1 cellular context compared by ENCODE assay signal in the genomic region with DNA sequence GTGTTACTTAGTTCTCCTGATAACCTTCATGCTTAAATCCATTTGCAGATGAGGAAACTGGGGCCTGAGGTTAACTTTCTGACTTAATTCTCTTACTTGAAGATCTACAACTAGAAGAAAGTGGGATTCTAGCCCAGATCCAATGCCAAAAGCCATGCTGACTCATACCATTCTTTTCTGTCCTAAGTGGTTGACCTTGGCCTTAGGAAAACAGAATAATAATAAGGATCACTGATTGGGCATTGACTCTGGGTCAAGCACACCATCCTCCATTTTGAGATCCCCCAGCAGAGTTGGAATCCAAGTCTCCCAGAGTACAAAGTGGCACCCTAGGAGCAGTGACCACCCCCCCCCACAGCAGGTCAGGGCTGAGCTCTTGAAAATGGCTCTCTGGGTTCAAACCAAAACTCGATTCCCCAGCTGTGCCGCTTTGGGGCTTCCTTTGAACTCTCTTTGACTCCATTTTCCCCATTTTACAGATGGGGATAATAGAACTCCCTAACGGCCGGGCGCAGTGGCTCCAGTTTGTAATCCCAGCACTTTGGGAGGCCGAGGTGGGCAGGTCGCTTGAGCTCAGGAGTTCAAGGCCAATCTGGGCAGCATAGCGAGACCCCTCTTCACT.
TF ChIP-seq lines count a peak whose summit lies in the region.

No MANE protein-coding gene starts in this region.

TF ChIP-seq in HepG2, 621 proteins besides CTCF, POLR2A, EP300 and RAD21 (continued from another document and continues in another):
- TF ChIP-seq, protein P1, sequence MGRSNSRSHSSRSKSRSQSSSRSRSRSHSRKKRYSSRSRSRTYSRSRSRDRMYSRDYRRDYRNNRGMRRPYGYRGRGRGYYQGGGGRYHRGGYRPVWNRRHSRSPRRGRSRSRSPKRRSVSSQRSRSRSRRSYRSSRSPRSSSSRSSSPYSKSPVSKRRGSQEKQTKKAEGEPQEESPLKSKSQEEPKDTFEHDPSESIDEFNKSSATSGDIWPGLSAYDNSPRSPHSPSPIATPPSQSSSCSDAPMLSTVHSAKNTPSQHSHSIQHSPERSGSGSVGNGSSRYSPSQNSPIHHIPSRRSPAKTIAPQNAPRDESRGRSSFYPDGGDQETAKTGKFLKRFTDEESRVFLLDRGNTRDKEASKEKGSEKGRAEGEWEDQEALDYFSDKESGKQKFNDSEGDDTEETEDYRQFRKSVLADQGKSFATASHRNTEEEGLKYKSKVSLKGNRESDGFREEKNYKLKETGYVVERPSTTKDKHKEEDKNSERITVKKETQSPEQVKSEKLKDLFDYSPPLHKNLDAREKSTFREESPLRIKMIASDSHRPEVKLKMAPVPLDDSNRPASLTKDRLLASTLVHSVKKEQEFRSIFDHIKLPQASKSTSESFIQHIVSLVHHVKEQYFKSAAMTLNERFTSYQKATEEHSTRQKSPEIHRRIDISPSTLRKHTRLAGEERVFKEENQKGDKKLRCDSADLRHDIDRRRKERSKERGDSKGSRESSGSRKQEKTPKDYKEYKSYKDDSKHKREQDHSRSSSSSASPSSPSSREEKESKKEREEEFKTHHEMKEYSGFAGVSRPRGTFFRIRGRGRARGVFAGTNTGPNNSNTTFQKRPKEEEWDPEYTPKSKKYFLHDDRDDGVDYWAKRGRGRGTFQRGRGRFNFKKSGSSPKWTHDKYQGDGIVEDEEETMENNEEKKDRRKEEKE (IDR thresholded peaks at IDR 0.05), result no peak
- TF ChIP-seq, protein P2, sequence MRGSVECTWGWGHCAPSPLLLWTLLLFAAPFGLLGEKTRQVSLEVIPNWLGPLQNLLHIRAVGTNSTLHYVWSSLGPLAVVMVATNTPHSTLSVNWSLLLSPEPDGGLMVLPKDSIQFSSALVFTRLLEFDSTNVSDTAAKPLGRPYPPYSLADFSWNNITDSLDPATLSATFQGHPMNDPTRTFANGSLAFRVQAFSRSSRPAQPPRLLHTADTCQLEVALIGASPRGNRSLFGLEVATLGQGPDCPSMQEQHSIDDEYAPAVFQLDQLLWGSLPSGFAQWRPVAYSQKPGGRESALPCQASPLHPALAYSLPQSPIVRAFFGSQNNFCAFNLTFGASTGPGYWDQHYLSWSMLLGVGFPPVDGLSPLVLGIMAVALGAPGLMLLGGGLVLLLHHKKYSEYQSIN (CRISPR knock-in tag; IDR thresholded peaks at IDR 0.05; ENCODE audit: borderline replicate concordance), result no peak
- TF ChIP-seq, protein P3, sequence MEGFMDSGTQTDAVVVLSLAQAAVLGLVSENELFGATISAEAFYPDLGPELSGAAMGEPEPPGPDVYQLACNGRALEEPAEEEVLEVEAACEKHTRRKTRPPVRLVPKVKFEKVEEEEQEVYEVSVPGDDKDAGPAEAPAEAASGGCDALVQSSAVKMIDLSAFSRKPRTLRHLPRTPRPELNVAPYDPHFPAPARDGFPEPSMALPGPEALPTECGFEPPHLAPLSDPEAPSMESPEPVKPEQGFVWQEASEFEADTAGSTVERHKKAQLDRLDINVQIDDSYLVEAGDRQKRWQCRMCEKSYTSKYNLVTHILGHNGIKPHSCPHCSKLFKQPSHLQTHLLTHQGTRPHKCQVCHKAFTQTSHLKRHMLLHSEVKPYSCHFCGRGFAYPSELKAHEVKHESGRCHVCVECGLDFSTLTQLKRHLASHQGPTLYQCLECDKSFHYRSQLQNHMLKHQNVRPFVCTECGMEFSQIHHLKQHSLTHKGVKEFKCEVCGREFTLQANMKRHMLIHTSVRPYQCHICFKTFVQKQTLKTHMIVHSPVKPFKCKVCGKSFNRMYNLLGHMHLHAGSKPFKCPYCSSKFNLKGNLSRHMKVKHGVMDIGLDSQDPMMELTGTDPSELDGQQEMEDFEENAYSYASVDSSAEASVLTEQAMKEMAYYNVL (CRISPR knock-in tag; IDR thresholded peaks at IDR 0.05; ENCODE audit: borderline replicate concordance), result no peak
- TF ChIP-seq ZNF296 (CRISPR knock-in tag; conservative IDR thresholded peaks at IDR 0.05) (no peak), NR1H2 (CRISPR knock-in tag; IDR thresholded peaks at IDR 0.05; ENCODE audit: borderline replicate concordance, low read depth) (no peak), SIX1 (CRISPR knock-in tag; IDR thresholded peaks at IDR 0.05; ENCODE audit: borderline replicate concordance) (no peak), CHD2 (IDR thresholded peaks at IDR 0.05; ENCODE audit: low read depth, low read length) (no peak), KLF15 (CRISPR knock-in tag; IDR thresholded peaks at IDR 0.05; ENCODE audit: borderline replicate concordance) (no peak), ZNF333 (CRISPR knock-in tag; IDR thresholded peaks at IDR 0.05; ENCODE audit: borderline replicate concordance) (no peak), NFRKB (IDR thresholded peaks at IDR 0.05) (no peak), ZNF879 (CRISPR knock-in tag; IDR thresholded peaks at IDR 0.05) (no peak), SOX13 (IDR thresholded peaks at IDR 0.05) (no peak), SOX13 (CRISPR knock-in tag; conservative IDR thresholded peaks at IDR 0.05 in 1 of 2, IDR thresholded peaks at IDR 0.05 in 1 of 2) (peak in 1 of 2 experiments; percentile 78; a peak in 2 of 4 replicates), RBFOX2 (IDR thresholded peaks at IDR 0.05; ENCODE audit: low read depth, low read length) (no peak), SPEN (CRISPR knock-in tag; IDR thresholded peaks at IDR 0.05; ENCODE audit: low read depth) (no peak), CBX2 (IDR thresholded peaks at IDR 0.05; ENCODE audit: low read depth, low read length) (no peak), CBX2 (CRISPR knock-in tag; IDR thresholded peaks at IDR 0.05; ENCODE audit: low read depth) (no peak), ARNTL (CRISPR knock-in tag; IDR thresholded peaks at IDR 0.05) (no peak), ZNF20 (CRISPR knock-in tag; IDR thresholded peaks at IDR 0.05) (no peak), ZNF317 (CRISPR knock-in tag; IDR thresholded peaks at IDR 0.05) (no peak), RFX5 (IDR thresholded peaks at IDR 0.05; ENCODE audit: low read depth, low read length) (no peak), NONO (IDR thresholded peaks at IDR 0.05) (no peak), NONO (CRISPR knock-in tag; conservative IDR thresholded peaks at IDR 0.05) (no peak), FOSL2 (CRISPR knock-in tag; IDR thresholded peaks at IDR 0.05) (peak; percentile 76), ZMYM3 (CRISPR knock-in tag; IDR thresholded peaks at IDR 0.05) (0 out of 2 replicates have a peak, but pooled peaks have one; percentile 50), NAIF1 (CRISPR knock-in tag; IDR thresholded peaks at IDR 0.05; ENCODE audit: borderline replicate concordance) (no peak), YY1 (IDR thresholded peaks at IDR 0.05; ENCODE audit: insufficient read depth, insufficient replicate concordance, low read depth, low read length) (peak; percentile 15), ZKSCAN5 (CRISPR knock-in tag; IDR thresholded peaks at IDR 0.05) (no peak), ZNF598 (CRISPR knock-in tag; IDR thresholded peaks at IDR 0.05; ENCODE audit: borderline replicate concordance) (no peak; the same call in 1 of the 2 replicates)
- TF ChIP-seq, protein P4, sequence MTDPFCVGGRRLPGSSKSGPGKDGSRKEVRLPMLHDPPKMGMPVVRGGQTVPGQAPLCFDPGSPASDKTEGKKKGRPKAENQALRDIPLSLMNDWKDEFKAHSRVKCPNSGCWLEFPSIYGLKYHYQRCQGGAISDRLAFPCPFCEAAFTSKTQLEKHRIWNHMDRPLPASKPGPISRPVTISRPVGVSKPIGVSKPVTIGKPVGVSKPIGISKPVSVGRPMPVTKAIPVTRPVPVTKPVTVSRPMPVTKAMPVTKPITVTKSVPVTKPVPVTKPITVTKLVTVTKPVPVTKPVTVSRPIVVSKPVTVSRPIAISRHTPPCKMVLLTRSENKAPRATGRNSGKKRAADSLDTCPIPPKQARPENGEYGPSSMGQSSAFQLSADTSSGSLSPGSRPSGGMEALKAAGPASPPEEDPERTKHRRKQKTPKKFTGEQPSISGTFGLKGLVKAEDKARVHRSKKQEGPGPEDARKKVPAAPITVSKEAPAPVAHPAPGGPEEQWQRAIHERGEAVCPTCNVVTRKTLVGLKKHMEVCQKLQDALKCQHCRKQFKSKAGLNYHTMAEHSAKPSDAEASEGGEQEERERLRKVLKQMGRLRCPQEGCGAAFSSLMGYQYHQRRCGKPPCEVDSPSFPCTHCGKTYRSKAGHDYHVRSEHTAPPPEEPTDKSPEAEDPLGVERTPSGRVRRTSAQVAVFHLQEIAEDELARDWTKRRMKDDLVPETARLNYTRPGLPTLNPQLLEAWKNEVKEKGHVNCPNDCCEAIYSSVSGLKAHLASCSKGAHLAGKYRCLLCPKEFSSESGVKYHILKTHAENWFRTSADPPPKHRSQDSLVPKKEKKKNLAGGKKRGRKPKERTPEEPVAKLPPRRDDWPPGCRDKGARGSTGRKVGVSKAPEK (CRISPR knock-in tag; IDR thresholded peaks at IDR 0.05; ENCODE audit: borderline replicate concordance), result no peak
- TF ChIP-seq, protein P5, sequence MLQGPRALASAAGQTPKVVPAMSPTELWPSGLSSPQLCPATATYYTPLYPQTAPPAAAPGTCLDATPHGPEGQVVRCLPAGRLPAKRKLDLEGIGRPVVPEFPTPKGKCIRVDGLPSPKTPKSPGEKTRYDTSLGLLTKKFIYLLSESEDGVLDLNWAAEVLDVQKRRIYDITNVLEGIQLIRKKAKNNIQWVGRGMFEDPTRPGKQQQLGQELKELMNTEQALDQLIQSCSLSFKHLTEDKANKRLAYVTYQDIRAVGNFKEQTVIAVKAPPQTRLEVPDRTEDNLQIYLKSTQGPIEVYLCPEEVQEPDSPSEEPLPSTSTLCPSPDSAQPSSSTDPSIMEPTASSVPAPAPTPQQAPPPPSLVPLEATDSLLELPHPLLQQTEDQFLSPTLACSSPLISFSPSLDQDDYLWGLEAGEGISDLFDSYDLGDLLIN (CRISPR knock-in tag; IDR thresholded peaks at IDR 0.05; ENCODE audit: borderline replicate concordance), result no peak
- TF ChIP-seq, protein P6, sequence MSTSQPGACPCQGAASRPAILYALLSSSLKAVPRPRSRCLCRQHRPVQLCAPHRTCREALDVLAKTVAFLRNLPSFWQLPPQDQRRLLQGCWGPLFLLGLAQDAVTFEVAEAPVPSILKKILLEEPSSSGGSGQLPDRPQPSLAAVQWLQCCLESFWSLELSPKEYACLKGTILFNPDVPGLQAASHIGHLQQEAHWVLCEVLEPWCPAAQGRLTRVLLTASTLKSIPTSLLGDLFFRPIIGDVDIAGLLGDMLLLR (CRISPR knock-in tag; IDR thresholded peaks at IDR 0.05), result no peak
- TF ChIP-seq, protein P7, sequence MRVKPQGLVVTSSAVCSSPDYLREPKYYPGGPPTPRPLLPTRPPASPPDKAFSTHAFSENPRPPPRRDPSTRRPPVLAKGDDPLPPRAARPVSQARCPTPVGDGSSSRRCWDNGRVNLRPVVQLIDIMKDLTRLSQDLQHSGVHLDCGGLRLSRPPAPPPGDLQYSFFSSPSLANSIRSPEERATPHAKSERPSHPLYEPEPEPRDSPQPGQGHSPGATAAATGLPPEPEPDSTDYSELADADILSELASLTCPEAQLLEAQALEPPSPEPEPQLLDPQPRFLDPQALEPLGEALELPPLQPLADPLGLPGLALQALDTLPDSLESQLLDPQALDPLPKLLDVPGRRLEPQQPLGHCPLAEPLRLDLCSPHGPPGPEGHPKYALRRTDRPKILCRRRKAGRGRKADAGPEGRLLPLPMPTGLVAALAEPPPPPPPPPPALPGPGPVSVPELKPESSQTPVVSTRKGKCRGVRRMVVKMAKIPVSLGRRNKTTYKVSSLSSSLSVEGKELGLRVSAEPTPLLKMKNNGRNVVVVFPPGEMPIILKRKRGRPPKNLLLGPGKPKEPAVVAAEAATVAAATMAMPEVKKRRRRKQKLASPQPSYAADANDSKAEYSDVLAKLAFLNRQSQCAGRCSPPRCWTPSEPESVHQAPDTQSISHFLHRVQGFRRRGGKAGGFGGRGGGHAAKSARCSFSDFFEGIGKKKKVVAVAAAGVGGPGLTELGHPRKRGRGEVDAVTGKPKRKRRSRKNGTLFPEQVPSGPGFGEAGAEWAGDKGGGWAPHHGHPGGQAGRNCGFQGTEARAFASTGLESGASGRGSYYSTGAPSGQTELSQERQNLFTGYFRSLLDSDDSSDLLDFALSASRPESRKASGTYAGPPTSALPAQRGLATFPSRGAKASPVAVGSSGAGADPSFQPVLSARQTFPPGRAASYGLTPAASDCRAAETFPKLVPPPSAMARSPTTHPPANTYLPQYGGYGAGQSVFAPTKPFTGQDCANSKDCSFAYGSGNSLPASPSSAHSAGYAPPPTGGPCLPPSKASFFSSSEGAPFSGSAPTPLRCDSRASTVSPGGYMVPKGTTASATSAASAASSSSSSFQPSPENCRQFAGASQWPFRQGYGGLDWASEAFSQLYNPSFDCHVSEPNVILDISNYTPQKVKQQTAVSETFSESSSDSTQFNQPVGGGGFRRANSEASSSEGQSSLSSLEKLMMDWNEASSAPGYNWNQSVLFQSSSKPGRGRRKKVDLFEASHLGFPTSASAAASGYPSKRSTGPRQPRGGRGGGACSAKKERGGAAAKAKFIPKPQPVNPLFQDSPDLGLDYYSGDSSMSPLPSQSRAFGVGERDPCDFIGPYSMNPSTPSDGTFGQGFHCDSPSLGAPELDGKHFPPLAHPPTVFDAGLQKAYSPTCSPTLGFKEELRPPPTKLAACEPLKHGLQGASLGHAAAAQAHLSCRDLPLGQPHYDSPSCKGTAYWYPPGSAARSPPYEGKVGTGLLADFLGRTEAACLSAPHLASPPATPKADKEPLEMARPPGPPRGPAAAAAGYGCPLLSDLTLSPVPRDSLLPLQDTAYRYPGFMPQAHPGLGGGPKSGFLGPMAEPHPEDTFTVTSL (CRISPR knock-in tag; IDR thresholded peaks at IDR 0.05; ENCODE audit: borderline replicate concordance), result no peak
- TF ChIP-seq, protein P8, sequence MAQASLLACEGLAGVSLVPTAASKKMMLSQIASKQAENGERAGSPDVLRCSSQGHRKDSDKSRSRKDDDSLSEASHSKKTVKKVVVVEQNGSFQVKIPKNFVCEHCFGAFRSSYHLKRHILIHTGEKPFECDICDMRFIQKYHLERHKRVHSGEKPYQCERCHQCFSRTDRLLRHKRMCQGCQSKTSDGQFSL (CRISPR knock-in tag; IDR thresholded peaks at IDR 0.05), result 0 out of 2 replicates have a peak, but pooled peaks have one; percentile 45
- TF ChIP-seq, protein P9, sequence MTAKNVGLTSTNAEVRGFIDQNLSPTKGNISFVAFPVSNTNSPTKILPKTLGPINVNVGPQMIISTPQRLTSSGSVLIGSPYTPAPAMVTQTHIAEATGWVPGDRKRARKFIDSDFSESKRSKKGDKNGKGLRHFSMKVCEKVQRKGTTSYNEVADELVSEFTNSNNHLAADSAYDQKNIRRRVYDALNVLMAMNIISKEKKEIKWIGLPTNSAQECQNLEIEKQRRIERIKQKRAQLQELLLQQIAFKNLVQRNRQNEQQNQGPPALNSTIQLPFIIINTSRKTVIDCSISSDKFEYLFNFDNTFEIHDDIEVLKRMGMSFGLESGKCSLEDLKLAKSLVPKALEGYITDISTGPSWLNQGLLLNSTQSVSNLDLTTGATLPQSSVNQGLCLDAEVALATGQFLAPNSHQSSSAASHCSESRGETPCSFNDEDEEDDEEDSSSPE (CRISPR knock-in tag; IDR thresholded peaks at IDR 0.05), result no peak
- TF ChIP-seq, protein P10, sequence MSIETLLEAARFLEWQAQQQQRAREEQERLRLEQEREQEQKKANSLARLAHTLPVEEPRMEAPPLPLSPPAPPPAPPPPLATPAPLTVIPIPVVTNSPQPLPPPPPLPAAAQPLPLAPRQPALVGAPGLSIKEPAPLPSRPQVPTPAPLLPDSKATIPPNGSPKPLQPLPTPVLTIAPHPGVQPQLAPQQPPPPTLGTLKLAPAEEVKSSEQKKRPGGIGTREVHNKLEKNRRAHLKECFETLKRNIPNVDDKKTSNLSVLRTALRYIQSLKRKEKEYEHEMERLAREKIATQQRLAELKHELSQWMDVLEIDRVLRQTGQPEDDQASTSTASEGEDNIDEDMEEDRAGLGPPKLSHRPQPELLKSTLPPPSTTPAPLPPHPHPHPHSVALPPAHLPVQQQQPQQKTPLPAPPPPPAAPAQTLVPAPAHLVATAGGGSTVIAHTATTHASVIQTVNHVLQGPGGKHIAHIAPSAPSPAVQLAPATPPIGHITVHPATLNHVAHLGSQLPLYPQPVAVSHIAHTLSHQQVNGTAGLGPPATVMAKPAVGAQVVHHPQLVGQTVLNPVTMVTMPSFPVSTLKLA (IDR thresholded peaks at IDR 0.05), result no peak
